ENCODE assay signal across 1 cellular context in the genomic region with DNA sequence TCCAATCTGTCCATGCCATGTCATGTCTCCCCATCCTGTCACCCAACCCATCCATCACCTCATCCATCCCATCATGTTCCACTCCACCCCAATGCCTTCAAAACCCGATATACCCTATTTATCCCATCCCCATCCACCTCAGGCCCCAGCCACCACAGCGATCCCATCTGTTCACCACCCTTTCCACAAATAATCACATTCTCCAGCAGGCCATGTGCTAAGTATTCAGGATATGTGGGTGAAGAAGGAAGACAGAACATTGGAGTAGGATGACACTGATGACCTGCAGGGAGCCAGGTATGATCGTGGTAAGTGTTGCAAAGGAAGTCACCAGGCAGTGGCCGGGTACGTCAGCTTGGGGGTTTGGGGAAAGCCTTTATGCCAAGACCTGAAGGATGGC.
TF ChIP-seq lines count a peak whose summit lies in the region.

No MANE protein-coding gene starts in this region.

TF ChIP-seq in K562, 482 proteins besides CTCF, POLR2A, EP300 and RAD21:
- no peak for TF ChIP-seq THRA (IDR thresholded peaks at IDR 0.05)
- TF ChIP-seq SNIP1 (IDR thresholded peaks at IDR 0.05; ENCODE audit: low read depth), result no peak
- TF ChIP-seq ZBTB43 (CRISPR knock-in tag; IDR thresholded peaks at IDR 0.05), result no peak
- TF ChIP-seq ZNF311 (CRISPR knock-in tag; IDR thresholded peaks at IDR 0.05), result no peak
- no peak for TF ChIP-seq SIX5 (IDR thresholded peaks at IDR 0.05; ENCODE audit: borderline replicate concordance in 1 of 2, insufficient read depth in 1 of 2, low read depth in 1 of 2, low read length in 2 of 2)
- TF ChIP-seq MAZ (CRISPR knock-in tag; conservative IDR thresholded peaks at IDR 0.05 in 1 of 2, IDR thresholded peaks at IDR 0.05 in 1 of 2), result no peak
- TF ChIP-seq ESRRB (CRISPR knock-in tag; IDR thresholded peaks at IDR 0.05; ENCODE audit: borderline replicate concordance), result no peak
- TF ChIP-seq MCM5 (IDR thresholded peaks at IDR 0.05; ENCODE audit: low read depth), result no peak
- no peak for TF ChIP-seq CREBBP (IDR thresholded peaks at IDR 0.05; ENCODE audit: low read depth, low read length)
- no peak for TF ChIP-seq ZNF121 (CRISPR knock-in tag; conservative IDR thresholded peaks at IDR 0.05)
- no peak for TF ChIP-seq POLR3G (IDR thresholded peaks at IDR 0.05; ENCODE audit: extremely low read depth, insufficient read length, insufficient replicate concordance)
- TF ChIP-seq PTRF (tag; IDR thresholded peaks at IDR 0.05), result no peak
- TF ChIP-seq HSF4 (CRISPR knock-in tag; IDR thresholded peaks at IDR 0.05; ENCODE audit: borderline replicate concordance), result no peak
- no peak for TF ChIP-seq ATF3 (IDR thresholded peaks at IDR 0.05)
- no peak for TF ChIP-seq ATF3 (CRISPR knock-in tag; conservative IDR thresholded peaks at IDR 0.05)
- no peak for TF ChIP-seq TEAD2 (tag; IDR thresholded peaks at IDR 0.05)
- no peak for TF ChIP-seq STAT5B (CRISPR knock-in tag; IDR thresholded peaks at IDR 0.05)
- TF ChIP-seq ZNF124 (CRISPR knock-in tag; IDR thresholded peaks at IDR 0.05), result no peak
TF ChIP-seq in K562: peak in this region for 0.
